ENCODE assay signal across 14 cellular contexts in the genomic region with DNA sequence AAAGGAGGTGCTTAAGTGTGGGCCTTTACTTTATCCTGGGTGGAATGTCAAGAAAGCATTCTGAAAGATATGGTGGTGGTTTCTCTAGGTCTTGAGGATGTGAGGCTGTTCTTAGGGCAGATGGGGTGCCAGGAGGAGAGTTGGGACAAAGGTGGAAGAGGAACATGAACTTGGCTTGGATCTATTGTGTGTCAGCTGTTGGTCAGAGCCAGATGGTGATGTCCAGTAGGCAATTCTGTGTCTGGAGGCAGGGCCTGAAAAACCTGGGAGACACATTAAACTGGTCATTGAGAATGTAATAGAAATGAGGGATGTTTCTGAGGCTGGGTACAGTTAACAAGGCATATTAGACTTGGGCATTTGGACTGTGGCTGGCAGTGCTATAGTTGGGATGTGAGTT. TPM values are rescaled to one million over a fixed set of nuclear protein-coding genes. Genes with fewer than 3 reads are reported as not detected.
DNase-seq lines count a peak whose midpoint lies in the region; ATAC-seq lines count a peak whose summit lies in the region.
"Had no signal": no experiment of that assay in that cellular context is flagged by ENCODE, and none has a peak within 500 bp of the region (broad histone marks: within the 10 kb centered on the region; RNA-seq: fewer than 3 reads in every experiment).

No MANE protein-coding gene starts in this region.

- no peak for ATAC-seq in stimulated activated memory B cell treated with anti-CD40 and anti-IgM and Interleukin-4, amounts not matched to agents 10 μg/mL and 1 μg/mL and 100 μg/mL, for 72 hours
- ATAC-seq in HG02870 (IDR thresholded peaks at IDR 0.05; ENCODE audit: unreplicated experiment), result no peak

- H3K27me3 Mint-ChIP-seq in activated T-helper 1 cell treated with anti-CD3 and anti-CD28 coated beads, Interleukin-12 subunit alpha, Interleukin-12 subunit beta, Interleukin-2, Interleukin-4 antibody, amounts not matched to agents 30 ng/mL and 10 ng/mL and 1 ng/mL, durations not matched to agents 14 hours and 24 hours and 36 hours (ENCODE audit: insufficient read depth), result peaks cover 7% of the 10 kb centered on the region
- peaks cover 3 to 5% (median 4%) of the 10 kb centered on the region in 3 donors for H3K27me3 Mint-ChIP-seq in immature natural killer cell (ENCODE audit: low read depth in 3 of 3)
- H3K27me3 Mint-ChIP-seq in stimulated activated memory B cell treated with anti-CD40 and anti-IgM and Interleukin-4, amounts not matched to agents 10 μg/mL and 1 μg/mL and 100 μg/mL, for 72 hours, result peaks cover 10% of the 10 kb centered on the region

- peak; percentile 32 for DNase-seq in M059J (ENCODE audit: low read depth)
- DNase-seq in activated T-helper 1 cell treated with anti-CD3 and anti-CD28 coated beads, Interleukin-12 subunit alpha, Interleukin-12 subunit beta, Interleukin-2, Interleukin-4 antibody, amounts not matched to agents 30 ng/mL and 10 ng/mL and 1 ng/mL, durations not matched to agents 14 hours and 24 hours and 36 hours (ENCODE audit: low spot score), result no peak
- no peak for DNase-seq in immature natural killer cell
- DNase-seq in NCI-H748 treated with DMSO at 0.1 percent for 48 hours (lab: John Stamatoyannopoulos, UW), result no peak
- no peak for DNase-seq in nucleus accumbens (lab: John Stamatoyannopoulos, UW)
- DNase-seq in midbrain (lab: John Stamatoyannopoulos, UW), result no peak
- DNase-seq: DMS153, HFFc6, MV-4-11, NCI-H1417 treated with DMSO at 0.1 percent for 48 hours, NCI-H1930, NCI-H526 treated with DMSO at 0.1 percent for 48 hours had no signal

- no peak overlapping the region for H3K4me3 Mint-ChIP-seq in activated T-helper 1 cell treated with anti-CD3 and anti-CD28 coated beads, Interleukin-12 subunit alpha, Interleukin-12 subunit beta, Interleukin-2, Interleukin-4 antibody, amounts not matched to agents 30 ng/mL and 10 ng/mL and 1 ng/mL, durations not matched to agents 14 hours and 24 hours and 36 hours
- no peak overlapping the region for H3K4me3 Mint-ChIP-seq in immature natural killer cell
- H3K4me3 Mint-ChIP-seq in stimulated activated memory B cell treated with anti-CD40 and anti-IgM and Interleukin-4, amounts not matched to agents 10 μg/mL and 1 μg/mL and 100 μg/mL, for 72 hours, result no peak overlapping the region
- H3K4me3 Mint-ChIP-seq: HFFc6 had no signal

- peak overlapping the region; percentile 7 for H3K27ac Mint-ChIP-seq in activated T-helper 1 cell treated with anti-CD3 and anti-CD28 coated beads, Interleukin-12 subunit alpha, Interleukin-12 subunit beta, Interleukin-2, Interleukin-4 antibody, amounts not matched to agents 30 ng/mL and 10 ng/mL and 1 ng/mL, durations not matched to agents 14 hours and 24 hours and 36 hours
- peak overlapping the region in 4 of 6 donors; percentile 12 to 58 (median 31) for H3K27ac Mint-ChIP-seq in immature natural killer cell
- H3K27ac Mint-ChIP-seq in stimulated activated memory B cell treated with anti-CD40 and anti-IgM and Interleukin-4, amounts not matched to agents 10 μg/mL and 1 μg/mL and 100 μg/mL, for 72 hours, result peak overlapping the region; percentile 28
- H3K27ac Mint-ChIP-seq: HFFc6 had no signal

- no peaks in the 10 kb centered on the region for H3K36me3 Mint-ChIP-seq in activated T-helper 1 cell treated with anti-CD3 and anti-CD28 coated beads, Interleukin-12 subunit alpha, Interleukin-12 subunit beta, Interleukin-2, Interleukin-4 antibody, amounts not matched to agents 30 ng/mL and 10 ng/mL and 1 ng/mL, durations not matched to agents 14 hours and 24 hours and 36 hours (ENCODE audit: low read depth)
- peaks cover 0 to 18% (median 6%) of the 10 kb centered on the region in 3 donors for H3K36me3 Mint-ChIP-seq in immature natural killer cell
- H3K36me3 Mint-ChIP-seq in stimulated activated memory B cell treated with anti-CD40 and anti-IgM and Interleukin-4, amounts not matched to agents 10 μg/mL and 1 μg/mL and 100 μg/mL, for 72 hours, result no peaks in the 10 kb centered on the region

- H3K9me3 Mint-ChIP-seq in activated T-helper 1 cell treated with anti-CD3 and anti-CD28 coated beads, Interleukin-12 subunit alpha, Interleukin-12 subunit beta, Interleukin-2, Interleukin-4 antibody, amounts not matched to agents 30 ng/mL and 10 ng/mL and 1 ng/mL, durations not matched to agents 14 hours and 24 hours and 36 hours, result no peaks in the 10 kb centered on the region
- H3K9me3 Mint-ChIP-seq in immature natural killer cell, result no peaks in the 10 kb centered on the region
- no peaks in the 10 kb centered on the region for H3K9me3 Mint-ChIP-seq in stimulated activated memory B cell treated with anti-CD40 and anti-IgM and Interleukin-4, amounts not matched to agents 10 μg/mL and 1 μg/mL and 100 μg/mL, for 72 hours
- H3K9me3 Mint-ChIP-seq: HFFc6 had no signal

- peaks cover 15% of the 10 kb centered on the region for H3K4me1 Mint-ChIP-seq in activated T-helper 1 cell treated with anti-CD3 and anti-CD28 coated beads, Interleukin-12 subunit alpha, Interleukin-12 subunit beta, Interleukin-2, Interleukin-4 antibody, amounts not matched to agents 30 ng/mL and 10 ng/mL and 1 ng/mL, durations not matched to agents 14 hours and 24 hours and 36 hours (ENCODE audit: low read depth)
- peaks cover 14 to 15% of the 10 kb centered on the region in 2 donors for H3K4me1 Mint-ChIP-seq in immature natural killer cell
- H3K4me1 Mint-ChIP-seq in stimulated activated memory B cell treated with anti-CD40 and anti-IgM and Interleukin-4, amounts not matched to agents 10 μg/mL and 1 μg/mL and 100 μg/mL, for 72 hours, result peaks cover 14% of the 10 kb centered on the region

- intact Hi-C loops in activated T-helper 1 cell treated with anti-CD3 and anti-CD28 coated beads, Interleukin-12 subunit alpha, Interleukin-12 subunit beta, Interleukin-2, Interleukin-4 antibody, amounts not matched to agents 30 ng/mL and 10 ng/mL and 1 ng/mL, durations not matched to agents 14 hours and 24 hours and 36 hours (cut with micrococcal nuclease), result loop anchor here (5.0 kb wide), 1 partner anchor 92 kb away; no protein-coding TSS in a partner anchor

RNA-seq across cellular contexts. Expression of a gene that starts 32.6 kb away (rescaled TPM):
- total RNA-seq in M059J (2014; rRNA removed; shearing (Covaris generic)), result 5.4 and 6.0 TPM in 2 replicates
- 1.1 and 1.8 TPM in 2 replicates for total RNA-seq in activated T-helper 1 cell treated with anti-CD3 and anti-CD28 coated beads, Interleukin-12 subunit alpha, Interleukin-12 subunit beta, Interleukin-2, Interleukin-4 antibody, amounts not matched to agents 30 ng/mL and 10 ng/mL and 1 ng/mL, durations not matched to agents 14 hours and 24 hours and 36 hours
- 10 to 100 TPM; 16.9 to 30.3 (median 17.5) TPM for polyA plus RNA-seq in immature natural killer cell

RNA-seq across cellular contexts. Expression of a gene that starts 48.0 kb away (rescaled TPM):
- 40.4 and 61.9 TPM in 2 replicates for total RNA-seq in M059J (2014; rRNA removed; shearing (Covaris generic))
- 52.7 and 56.3 TPM in 2 replicates for total RNA-seq in activated T-helper 1 cell treated with anti-CD3 and anti-CD28 coated beads, Interleukin-12 subunit alpha, Interleukin-12 subunit beta, Interleukin-2, Interleukin-4 antibody, amounts not matched to agents 30 ng/mL and 10 ng/mL and 1 ng/mL, durations not matched to agents 14 hours and 24 hours and 36 hours
- polyA plus RNA-seq in immature natural killer cell, result 10 to 100 TPM; 40.0 to 58.3 (median 51.7) TPM
